ENCODE assay signal across 18 cellular contexts in genomic region chrX:118596428-118596827, GRCh38.
DNase-seq lines count a peak whose midpoint lies in the region; ATAC-seq, FAIRE-seq and TF ChIP-seq lines count a peak whose summit lies in the region.
"Had no signal": no experiment of that assay in that cellular context is flagged by ENCODE, and none has a peak within 500 bp of the region (broad histone marks: within the 10 kb centered on the region; RNA-seq: fewer than 3 reads in every experiment).

No MANE protein-coding gene starts in this region.

- no peak overlapping the region for H3K4me2 ChIP-seq in A549

- H3K27ac Mint-ChIP-seq in activated CD4-positive, alpha-beta T cell treated with anti-CD3 and anti-CD28 coated beads for 36 hours: peak overlapping the region; percentile 52
- H3K27ac Mint-ChIP-seq in T-helper 17 cell: no peak overlapping the region

- no peak for DNase-seq in activated CD4-positive, alpha-beta T cell treated with anti-CD3 and anti-CD28 coated beads for 36 hours
- no peak for DNase-seq in activated CD4-positive, alpha-beta T cell treated with anti-CD3 and anti-CD28 coated beads, Interleukin-2, amount 50 U/mL, for 4 hours
- DNase-seq in A549 (ENCODE audit: low read depth in 1 of 2, low spot score in 1 of 2) (no peak), NCI-H446 treated with DMSO at 0.1 percent for 48 hours (lab: John Stamatoyannopoulos, UW) (peak; percentile 64), breast epithelium (ENCODE audit: low spot score in 2 of 2) (no peak), head of caudate nucleus (no peak), T-helper 17 cell (no peak)
- DNase-seq: COR-L47, GF-D8, GOT3, MV-4-11, NCI-H1436, NCI-H2081, OCI-M1, SIG-M5 had no signal

- peak; percentile 70 for FAIRE-seq in A549 (lab: Jason Lieb, UNC)
- FAIRE-seq: K562 had no signal

- H3K36me3 ChIP-seq in muscle layer of duodenum (ENCODE audit: control insufficient read depth in 1 of 2, insufficient read depth in 2 of 2, low read length in 2 of 2): no peaks in the 10 kb centered on the region
- H3K36me3 ChIP-seq in breast epithelium: no peaks in the 10 kb centered on the region

- H3K36me3 Mint-ChIP-seq in activated CD4-positive, alpha-beta T cell treated with anti-CD3 and anti-CD28 coated beads for 36 hours (ENCODE audit: low read depth): peaks cover 22% of the 10 kb centered on the region
- peaks cover 7% of the 10 kb centered on the region for H3K36me3 Mint-ChIP-seq in T-helper 17 cell (ENCODE audit: low read depth)

- H3K4me1 ChIP-seq in A549 (peaks cover 4% of the 10 kb centered on the region; the same call in 2 of the 3 replicates), muscle layer of duodenum (ENCODE audit: control insufficient read depth in 1 of 2, insufficient read depth in 2 of 2, low read length in 2 of 2) (peaks cover 3 to 5% of the 10 kb centered on the region in 2 donors), breast epithelium (no peaks in the 10 kb centered on the region)

- ATAC-seq in activated CD4-positive, alpha-beta T cell treated with anti-CD3 and anti-CD28 coated beads for 36 hours: no peak
- ATAC-seq in A549: no peak
- no peak for ATAC-seq in T-helper 17 cell
- ATAC-seq: K562 had no signal

- H3K9me3 Mint-ChIP-seq in activated CD4-positive, alpha-beta T cell treated with anti-CD3 and anti-CD28 coated beads for 36 hours (ENCODE audit: low read depth): no peaks in the 10 kb centered on the region

- H3K4me3 Mint-ChIP-seq in activated CD4-positive, alpha-beta T cell treated with anti-CD3 and anti-CD28 coated beads for 36 hours: no peak overlapping the region
- H3K4me3 Mint-ChIP-seq in T-helper 17 cell: no peak overlapping the region

- no peak for TF ChIP-seq RAD21 in A549 (conservative IDR thresholded peaks at IDR 0.05 in 1 of 2, IDR thresholded peaks at IDR 0.05 in 1 of 2)

- no peak for TF ChIP-seq EP300 in A549 (IDR thresholded peaks at IDR 0.05)

- no peaks in the 10 kb centered on the region for H3K27me3 Mint-ChIP-seq in activated CD4-positive, alpha-beta T cell treated with anti-CD3 and anti-CD28 coated beads for 36 hours
- H3K27me3 Mint-ChIP-seq in T-helper 17 cell: no peaks in the 10 kb centered on the region

- no peak overlapping the region for H3K27ac ChIP-seq in A549
- peak overlapping the region; percentile 21 for H3K27ac ChIP-seq in muscle layer of duodenum (ENCODE audit: low read length)
- no peak overlapping the region for H3K27ac ChIP-seq in breast epithelium
- H3K27ac ChIP-seq: C4-2B had no signal

- TF ChIP-seq CTCF in A549 (IDR thresholded peaks at IDR 0.05) (no peak), breast epithelium (IDR thresholded peaks at IDR 0.05) (no peak)

- intact Hi-C loops in activated CD4-positive, alpha-beta T cell treated with anti-CD3 and anti-CD28 coated beads for 36 hours (cut with DNase I, micrococcal nuclease): no loop called here
- intact Hi-C loops in breast epithelium (cut with DNase I; ENCODE audit: low total_unique reads) (no loop called here), head of caudate nucleus (cut with DNase I) (no loop called here)

- CTCF ChIA-PET in activated CD4-positive, alpha-beta T cell treated with anti-CD3 and anti-CD28 coated beads for 36 hours (lab: Charles Lee): no interaction called here
- CTCF ChIA-PET in A549 (lab: Yijun Ruan, JAX): no interaction called here

- peaks cover 34% of the 10 kb centered on the region for H3K4me1 Mint-ChIP-seq in activated CD4-positive, alpha-beta T cell treated with anti-CD3 and anti-CD28 coated beads for 36 hours
- H3K4me1 Mint-ChIP-seq in T-helper 17 cell: peaks cover 6% of the 10 kb centered on the region

- POLR2A ChIA-PET in activated CD4-positive, alpha-beta T cell treated with anti-CD3 and anti-CD28 coated beads for 36 hours (lab: Charles Lee): no interaction called here
- POLR2A ChIA-PET in A549 (lab: Yijun Ruan, JAX): no interaction called here

- H3K9me3 ChIP-seq in A549 (no peaks in the 10 kb centered on the region), muscle layer of duodenum (ENCODE audit: control insufficient read depth in 1 of 2, low read length in 2 of 2) (no peaks in the 10 kb centered on the region), breast epithelium (no peaks in the 10 kb centered on the region), T-helper 17 cell (ENCODE audit: control insufficient read depth, low read length, poor library complexity, severe bottlenecking) (no peaks in the 10 kb centered on the region)

- H3K27me3 ChIP-seq in muscle layer of duodenum (ENCODE audit: low read depth, low read length) (no peaks in the 10 kb centered on the region), breast epithelium (peaks cover 0 to 13% of the 10 kb centered on the region in 2 donors)

- TF ChIP-seq POLR2A in A549 (IDR thresholded peaks at IDR 0.05; ENCODE audit: low read length): no peak
- no peak for TF ChIP-seq POLR2A in breast epithelium (IDR thresholded peaks at IDR 0.05)

- H3K4me3 ChIP-seq in A549: no peak overlapping the region
- H3K4me3 ChIP-seq in muscle layer of duodenum (ENCODE audit: low read depth in 1 of 2, low read length in 2 of 2): no peak overlapping the region
- H3K4me3 ChIP-seq in breast epithelium: no peak overlapping the region
- H3K4me3 ChIP-seq: K562 had no signal

TF ChIP-seq in A549, 52 proteins besides CTCF, POLR2A, EP300 and RAD21:
- TF ChIP-seq RFX5 (IDR thresholded peaks at IDR 0.05) (no peak), CEBPB (IDR thresholded peaks at IDR 0.05) (no peak), BHLHE40 (IDR thresholded peaks at IDR 0.05; ENCODE audit: low read depth, low read length) (no peak)
- TF ChIP-seq, protein P1, sequence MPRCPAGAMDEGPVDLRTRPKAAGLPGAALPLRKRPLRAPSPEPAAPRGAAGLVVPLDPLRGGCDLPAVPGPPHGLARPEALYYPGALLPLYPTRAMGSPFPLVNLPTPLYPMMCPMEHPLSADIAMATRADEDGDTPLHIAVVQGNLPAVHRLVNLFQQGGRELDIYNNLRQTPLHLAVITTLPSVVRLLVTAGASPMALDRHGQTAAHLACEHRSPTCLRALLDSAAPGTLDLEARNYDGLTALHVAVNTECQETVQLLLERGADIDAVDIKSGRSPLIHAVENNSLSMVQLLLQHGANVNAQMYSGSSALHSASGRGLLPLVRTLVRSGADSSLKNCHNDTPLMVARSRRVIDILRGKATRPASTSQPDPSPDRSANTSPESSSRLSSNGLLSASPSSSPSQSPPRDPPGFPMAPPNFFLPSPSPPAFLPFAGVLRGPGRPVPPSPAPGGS (IDR thresholded peaks at IDR 0.05): no peak
